Comparison of ENCODE assay signal across 16 cellular contexts in the genomic region with DNA sequence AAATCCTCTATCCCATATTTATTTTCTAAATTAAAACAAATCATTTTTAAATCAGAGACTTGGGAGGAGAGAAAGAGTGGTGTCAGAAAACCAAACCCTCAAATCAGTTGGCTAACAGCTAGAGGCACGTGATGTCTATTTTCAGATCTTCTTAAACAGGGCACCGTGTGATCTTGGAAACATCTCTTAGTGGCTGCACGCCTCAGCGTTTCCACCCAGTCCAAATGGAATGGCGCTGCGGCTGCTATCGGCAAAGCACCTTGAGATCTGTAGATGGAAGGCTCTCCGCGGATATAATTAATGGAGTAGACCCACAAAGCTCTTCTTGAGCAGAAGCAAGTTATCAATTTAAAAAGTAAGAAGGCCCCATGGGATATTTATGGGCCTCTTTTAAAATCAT. TPM values are rescaled to one million over a fixed set of nuclear protein-coding genes. Genes with fewer than 3 reads are reported as not detected.
A peak's percentile ranks its signal among the peaks of the same experiment; 100 is the strongest.
DNase-seq lines count a peak whose midpoint lies in the region; ATAC-seq and TF ChIP-seq lines count a peak whose summit lies in the region.
"Had no signal": no experiment of that assay in that cellular context is flagged by ENCODE, and none has a peak within 500 bp of the region (broad histone marks: within the 10 kb centered on the region; RNA-seq: fewer than 3 reads in every experiment).

No MANE protein-coding gene starts in this region.

- WGBS in esophagus squamous epithelium, 2 donors: 73 to 75% methylated on average over 4 to 9 of the region's 9 CpGs

- H3K4me1 Mint-ChIP-seq in HFFc6 (ENCODE audit: low read depth): peaks cover 44% of the 10 kb centered on the region
- peaks cover 48% of the 10 kb centered on the region for H3K4me1 Mint-ChIP-seq in GM23338

- H3K4me1 ChIP-seq in esophagus squamous epithelium (peaks cover 0 to 44% (median 15%) of the 10 kb centered on the region in 3 donors), osteoblast (ENCODE audit: insufficient read depth, low read length) (peaks cover 56% of the 10 kb centered on the region), uterus (peaks cover 3 to 4% of the 10 kb centered on the region in 2 donors), GM23338 (ENCODE audit: insufficient read depth) (peaks cover 41% of the 10 kb centered on the region)

- no peak overlapping the region for H3K4me3 Mint-ChIP-seq in HFFc6
- H3K4me3 Mint-ChIP-seq in GM23338: no peak overlapping the region

- H3K4me2 ChIP-seq in osteoblast (ENCODE audit: insufficient read depth, low read length) (no peak overlapping the region), GM23338 (no peak overlapping the region)
- H3K4me2 ChIP-seq: BLaER1 had no signal

- no peaks in the 10 kb centered on the region for H3K9me3 Mint-ChIP-seq in HFFc6
- no peaks in the 10 kb centered on the region for H3K9me3 Mint-ChIP-seq in GM23338

- no peaks in the 10 kb centered on the region for H3F3A ChIP-seq in GM23338 (replicated peaks; ENCODE audit: low read depth)

- peaks cover 2% of the 10 kb centered on the region for H3K27me3 Mint-ChIP-seq in HFFc6 (ENCODE audit: insufficient read depth)
- peaks cover 3% of the 10 kb centered on the region for H3K27me3 Mint-ChIP-seq in GM23338 (ENCODE audit: insufficient read depth, low read depth, poor library complexity)

- H3K27ac Mint-ChIP-seq in HFFc6: peak overlapping the region; percentile 4; the same call in 1 of the 2 replicates
- no peak overlapping the region for H3K27ac Mint-ChIP-seq in GM23338

- peaks cover 0 to 46% (median 0%) of the 10 kb centered on the region in 3 donors for H3K36me3 ChIP-seq in esophagus squamous epithelium
- H3K36me3 ChIP-seq in osteoblast (ENCODE audit: insufficient read depth, low read length): peaks cover 60% of the 10 kb centered on the region
- no peaks in the 10 kb centered on the region for H3K36me3 ChIP-seq in uterus
- H3K36me3 ChIP-seq in GM23338 (ENCODE audit: insufficient read depth): no peaks in the 10 kb centered on the region; the same call in 1 of the 2 replicates

- intact Hi-C loops in esophagus squamous epithelium (cut with DNase I): no loop called here
- intact Hi-C loops in uterus (cut with DNase I; ENCODE audit: low total_unique reads): no loop called here

- H3K27ac ChIP-seq in esophagus squamous epithelium (peak overlapping the region in 3 of 4 donors; percentile 61 to 84 (median 80)), osteoblast (ENCODE audit: low read depth, low read length) (peak overlapping the region; percentile 83), uterus (peak overlapping the region; percentile 82 to 91), GM23338 (ENCODE audit: low read depth) (no peak overlapping the region)
- H3K27ac ChIP-seq: BLaER1, HL-60, SJCRH30 had no signal

- no peaks in the 10 kb centered on the region for H4K20me1 ChIP-seq in osteoblast (ENCODE audit: insufficient read depth, low read length)
- no peaks in the 10 kb centered on the region for H4K20me1 ChIP-seq in GM23338 (replicated peaks; ENCODE audit: insufficient read depth)
- H4K20me1 ChIP-seq: BLaER1 had no signal

- DNase-seq in HFFc6 (no peak), esophagus squamous epithelium (lab: John Stamatoyannopoulos, UW) (no peak), osteoblast (ENCODE audit: insufficient read length, low spot score, missing footprints) (no peak), uterus (no peak), GDM1 (lab: John Stamatoyannopoulos, UW) (no peak), GM23338 (ENCODE audit: low spot score) (no peak)
- DNase-seq: DMS 273 treated with DMSO at 0.1 percent for 48 hours, H7, NCI-H1105 treated with DMSO at 0.1 percent for 48 hours, NCI-H1694 treated with DMSO at 0.1 percent for 48 hours, NCI-H69, SJCRH30 had no signal

- H3K36me3 Mint-ChIP-seq in HFFc6 (ENCODE audit: low read depth) (peaks cover 4% of the 10 kb centered on the region; the same call in 1 of the 2 replicates), GM23338 (ENCODE audit: low read depth) (peaks cover 18% of the 10 kb centered on the region)

- H3K27me3 ChIP-seq in esophagus squamous epithelium (no peaks in the 10 kb centered on the region), osteoblast (ENCODE audit: insufficient read depth, low read length) (no peaks in the 10 kb centered on the region), uterus (no peaks in the 10 kb centered on the region), GM23338 (ENCODE audit: insufficient read depth) (no peaks in the 10 kb centered on the region)
- H3K27me3 ChIP-seq: BLaER1, SJCRH30 had no signal

- no peak overlapping the region for H3K4me3 ChIP-seq in esophagus squamous epithelium
- H3K4me3 ChIP-seq in osteoblast (ENCODE audit: insufficient read depth, low read length): no peak overlapping the region
- no peak overlapping the region for H3K4me3 ChIP-seq in uterus
- no peak overlapping the region for H3K4me3 ChIP-seq in GM23338
- H3K4me3 ChIP-seq: BLaER1, SJCRH30 had no signal

- H3K9me3 ChIP-seq in esophagus squamous epithelium (no peaks in the 10 kb centered on the region), osteoblast (ENCODE audit: low read depth, low read length) (no peaks in the 10 kb centered on the region), uterus (no peaks in the 10 kb centered on the region)
- H3K9me3 ChIP-seq: BLaER1, SJCRH30 had no signal

- no peak for TF ChIP-seq POLR2A in esophagus squamous epithelium (IDR thresholded peaks at IDR 0.05)
- TF ChIP-seq POLR2A in uterus (IDR thresholded peaks at IDR 0.05): no peak

- ATAC-seq in HG03354 (IDR thresholded peaks at IDR 0.05; ENCODE audit: poor library complexity, severe bottlenecking, unreplicated experiment) (no peak), GM23338 (no peak), HG02798 (IDR thresholded peaks at IDR 0.05; ENCODE audit: poor library complexity, unreplicated experiment) (no peak)

- H3K9me2 ChIP-seq in GM23338 (ENCODE audit: insufficient read depth): no peaks in the 10 kb centered on the region

- H3K79me2 ChIP-seq in osteoblast (ENCODE audit: insufficient read depth, low read length): no peaks in the 10 kb centered on the region
- no peaks in the 10 kb centered on the region for H3K79me2 ChIP-seq in GM23338 (replicated peaks; ENCODE audit: insufficient read depth)

- TF ChIP-seq CTCF in HFFc6 (IDR thresholded peaks at IDR 0.05) (no peak), esophagus squamous epithelium (IDR thresholded peaks at IDR 0.05) (no peak), osteoblast (IDR thresholded peaks at IDR 0.05; ENCODE audit: extremely low read depth, low read depth, low read length) (no peak), uterus (IDR thresholded peaks at IDR 0.05) (no peak), GM23338 (conservative IDR thresholded peaks at IDR 0.05; ENCODE audit: low read depth in 2 of 2) (no peak)

- H2AFZ ChIP-seq in osteoblast (ENCODE audit: low read length) (no peak overlapping the region), GM23338 (no peak overlapping the region)

TF ChIP-seq in GM23338, 12 proteins besides CTCF, POLR2A, EP300 and RAD21 (continues in another document):
- TF ChIP-seq ZNF331 (CRISPR knock-in tag; IDR thresholded peaks at IDR 0.05; ENCODE audit: low read depth) (no peak), EZH2phosphoT487 (IDR thresholded peaks at IDR 0.05; ENCODE audit: unreplicated experiment) (no peak), POLR2AphosphoS5 (IDR thresholded peaks at IDR 0.05; ENCODE audit: low read depth) (no peak), JUNB (IDR thresholded peaks at IDR 0.05; ENCODE audit: unreplicated experiment) (no peak), STAT1 (IDR thresholded peaks at IDR 0.05; ENCODE audit: unreplicated experiment) (no peak)

RNA-seq across cellular contexts. Expression of gene NRP2, which starts 50.0 kb away (rescaled TPM):
- 10 to 100 TPM; 11.8 to 25.1 (median 21.4) TPM for total RNA-seq in HFFc6 (2021; fragmentation: NEBNext Ultra II Directional; extraction: Animal tissue kit (Norgen Biotek cat#: 25700))
- 10 to 100 TPM in 3 of 4 donors, 1 to 10 TPM in 1; 7.1 to 58.6 (median 21.4) TPM for total RNA-seq in esophagus squamous epithelium
- 145 and 183 TPM in 2 replicates for total RNA-seq in osteoblast
- total RNA-seq in uterus: 100 to 1,000 TPM in 3 of 4 donors, 10 to 100 TPM in 1; 35.9 to 156 (median 114) TPM
- total RNA-seq in GM23338 (2014; rRNA removed; shearing (Covaris generic)): 17.4 and 22.0 TPM in 2 replicates
- 18.4 and 19.1 TPM in 2 replicates for polyA plus RNA-seq in GM23338 (2016; fragmentation: Nextera tagmentation; extraction: Ambion mirVana)
